22 cellular contexts compared by ENCODE assay signal in the genomic region with DNA sequence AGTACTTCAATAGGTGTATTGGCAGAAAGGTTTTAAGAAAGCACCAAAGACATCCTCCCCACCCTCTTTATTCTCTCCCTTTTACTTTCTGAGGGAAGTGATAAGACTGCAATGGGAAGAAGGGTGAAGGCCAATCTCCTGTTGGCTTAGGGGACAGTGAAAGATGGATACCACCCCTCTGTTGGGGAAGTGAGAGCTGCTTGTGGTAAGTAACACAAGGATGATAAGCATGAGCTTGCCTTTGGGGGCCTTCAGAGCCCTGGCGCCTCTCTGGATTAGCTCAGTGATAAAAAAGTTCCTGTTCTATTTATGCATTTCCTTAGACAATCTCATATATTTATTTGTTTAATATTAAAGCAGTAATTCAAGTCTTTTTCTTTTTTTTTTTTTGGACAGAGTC. TPM values are rescaled to one million over a fixed set of nuclear protein-coding genes. Genes with fewer than 3 reads are reported as not detected.
"Had no signal": no experiment of that assay in that cellular context is flagged by ENCODE, and none has a peak within 500 bp of the region (broad histone marks: within the 10 kb centered on the region; RNA-seq: fewer than 3 reads in every experiment).

No MANE protein-coding gene starts in this region.

- H3K4me3 ChIP-seq: SJCRH30 had no signal

- H3K9me3 ChIP-seq: SJCRH30, SK-N-SH had no signal

- H3K4me1 ChIP-seq: SJCRH30 had no signal

- ATAC-seq: activated CD8-positive, alpha-beta memory T cell treated with anti-CD3 and anti-CD28 coated beads, Interleukin-2, amount 10 ng/mL, durations not matched to agents 7 days and 5 days; Panc1; Right ventricle myocardium inferior had no signal

- H3K27ac ChIP-seq: SJCRH30 had no signal

- DNase-seq: activated B cell treated with CpG ODN at 0.5 μM for 24 hours; activated CD4-positive, alpha-beta T cell treated with anti-CD3 and anti-CD28 coated beads for 1 hour; activated CD4-positive, alpha-beta T cell treated with anti-CD3 and anti-CD28 coated beads, Interleukin-2, amount 10 ng/mL, durations not matched to agents 24 days and 14 days; activated CD4-positive, alpha-beta T cell treated with anti-CD3 and anti-CD28 coated beads, Interleukin-2, amount 50 U/mL, for 48 hours; activated CD8-positive, alpha-beta memory T cell treated with anti-CD3 and anti-CD28 coated beads, Interleukin-2, amount 10 ng/mL, durations not matched to agents 7 days and 5 days; activated effector memory CD4-positive, alpha-beta T cell treated with Interleukin-2 at 50 U/mL for 16 hours; activated naive CD4-positive, alpha-beta T cell treated with Interleukin-2 at 50 U/mL for 16 hours; activated T-cell treated with anti-CD3 and anti-CD28 coated beads, Interleukin-2, amount 50 U/mL, for 24 hours; cerebellar nuclear complex; KG1; NCI-H1105 treated with DMSO at 0.1 percent for 48 hours; NCI-H1436 treated with DMSO at 0.1 percent for 48 hours; NCI-H187; NCI-H2081; NCI-H510A treated with DMSO at 0.1 percent for 48 hours; NCI-H69; RPMI8226; SJCRH30; SK-N-SH; T-helper 1 cell had no signal

- H3K27me3 ChIP-seq: SJCRH30 had no signal

- H3K36me3 ChIP-seq: SJCRH30 had no signal

RNA-seq across cellular contexts. Expression of gene KLF8, which starts 5.2 kb away (rescaled TPM):
- total RNA-seq: SJCRH30 had no signal
